ENCODE assay signal across 26 cellular contexts in genomic region chr2:193072647-193073046, GRCh38.
"Had no signal": no experiment of that assay in that cellular context is flagged by ENCODE, and none has a peak within 500 bp of the region (broad histone marks: within the 10 kb centered on the region; RNA-seq: fewer than 3 reads in every experiment).

No MANE protein-coding gene starts in this region.

- H3K27me3 ChIP-seq: neural progenitor cell, pancreas, stomach, suprapubic skin, tibial artery, upper lobe of right lung, uterus had no signal

- H3K9ac ChIP-seq: neural progenitor cell had no signal

- H2AFZ ChIP-seq: neural progenitor cell had no signal

- H3K27me3 Mint-ChIP-seq: naive B cell; stimulated activated memory B cell treated with anti-CD40 and anti-IgM and Interleukin-4, amounts not matched to agents 10 μg/mL and 1 μg/mL and 100 μg/mL, for 72 hours had no signal

- DNase-seq: hippocampal formation; immature natural killer cell; left ventricle myocardium inferior; mesendoderm; naive B cell; natural killer cell; nephron progenitor cell; pancreas; retina; stimulated activated CD4-positive, alpha-beta T cell treated with anti-CD3 and anti-CD28 coated beads, Interleukin-4, amount 100 ng/mL, for 24 hours; stimulated activated naive CD8-positive, alpha-beta T cell treated with anti-CD3 and anti-CD28 coated beads, Interleukin-15, Interleukin-2, amounts not matched to agents 100 U/mL and 50 U/mL, for 24 hours; stomach; trophoblast cell; upper lobe of right lung; uterus had no signal

- H3K4me1 Mint-ChIP-seq: immature natural killer cell; naive B cell; natural killer cell; nephron progenitor cell; neural progenitor cell; stimulated activated memory B cell treated with anti-CD40 and anti-IgM and Interleukin-4, amounts not matched to agents 10 μg/mL and 1 μg/mL and 100 μg/mL, for 72 hours had no signal

- ATAC-seq: natural killer cell; pancreas; right cardiac atrium; sciatic nerve; stimulated activated memory B cell treated with anti-CD40 and anti-IgM and Interleukin-4, amounts not matched to agents 10 μg/mL and 1 μg/mL and 100 μg/mL, for 72 hours; stimulated activated naive CD8-positive, alpha-beta T cell treated with anti-CD3 and anti-CD28 coated beads, Interleukin-15, Interleukin-2, amounts not matched to agents 100 U/mL and 50 U/mL, for 24 hours; upper lobe of right lung had no signal

- H3K4me2 ChIP-seq: neural progenitor cell had no signal

- H3K4me3 Mint-ChIP-seq: immature natural killer cell; mesothelial cell of epicardium; naive B cell; natural killer cell; nephron progenitor cell; neural progenitor cell; stimulated activated memory B cell treated with anti-CD40 and anti-IgM and Interleukin-4, amounts not matched to agents 10 μg/mL and 1 μg/mL and 100 μg/mL, for 72 hours had no signal

- H3K9me3 ChIP-seq: pancreas, prostate gland, suprapubic skin, thoracic aorta, upper lobe of right lung, uterus had no signal

- H3K4me1 ChIP-seq: left ventricle myocardium inferior, neural progenitor cell, pancreas, prostate gland, stomach, suprapubic skin, tibial artery, upper lobe of right lung, uterus had no signal

- H3K27ac Mint-ChIP-seq: immature natural killer cell; mesothelial cell of epicardium; naive B cell; natural killer cell; nephron progenitor cell; neural progenitor cell; stimulated activated memory B cell treated with anti-CD40 and anti-IgM and Interleukin-4, amounts not matched to agents 10 μg/mL and 1 μg/mL and 100 μg/mL, for 72 hours had no signal

- H3K4me3 ChIP-seq: left ventricle myocardium inferior, lung, neural progenitor cell, pancreas, prostate gland, skin epidermis, stomach, suprapubic skin, thoracic aorta, tibial artery, upper lobe of right lung, uterus had no signal

- H3K36me3 Mint-ChIP-seq: immature natural killer cell; naive B cell; stimulated activated memory B cell treated with anti-CD40 and anti-IgM and Interleukin-4, amounts not matched to agents 10 μg/mL and 1 μg/mL and 100 μg/mL, for 72 hours had no signal

- H3K27ac ChIP-seq: left ventricle myocardium inferior, neural progenitor cell, pancreas, prostate gland, skin epidermis, stomach, suprapubic skin, thoracic aorta, tibial artery, upper lobe of right lung, uterus had no signal

- H3K36me3 ChIP-seq: left ventricle myocardium inferior, neural progenitor cell, pancreas, prostate gland, stomach, suprapubic skin, thoracic aorta, tibial artery, upper lobe of right lung, uterus had no signal
